Comparison of ENCODE assay signal across 8 cellular contexts in the genomic region with DNA sequence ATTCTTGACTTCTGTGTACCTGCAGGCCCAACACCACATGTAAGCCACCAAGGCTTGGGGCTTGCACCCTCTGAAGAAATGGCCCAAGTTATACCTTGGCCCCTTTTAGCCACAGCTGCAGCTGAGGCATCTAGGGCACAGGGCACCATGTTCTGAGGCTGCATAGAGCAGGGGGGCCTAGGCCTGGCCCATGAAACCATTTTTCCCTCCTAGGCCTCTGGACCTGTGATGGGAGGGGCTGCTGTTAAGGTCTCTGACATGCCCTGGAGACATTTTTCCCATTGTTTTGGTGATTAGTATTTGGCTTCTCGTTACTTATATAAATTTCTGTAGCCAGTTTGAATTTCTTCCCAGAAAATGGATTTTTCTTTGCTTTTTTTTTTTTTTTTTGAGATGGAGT.
"Had no signal": no experiment of that assay in that cellular context is flagged by ENCODE, and none has a peak within 500 bp of the region (broad histone marks: within the 10 kb centered on the region; RNA-seq: fewer than 3 reads in every experiment).

No MANE protein-coding gene starts in this region.

- FAIRE-seq: HepG2, HTR-8/SVneo had no signal

- DNase-seq: IMR-90, Karpas-422, KBM-7, KG1 had no signal

- H3K9ac ChIP-seq: KMS-11 had no signal

- H3K27ac ChIP-seq: HL-60, KMS-11 had no signal

- H3K4me2 ChIP-seq: KMS-11 had no signal

- ATAC-seq: HepG2 had no signal
